ENCODE assay signal across 1 cellular context in the genomic region with DNA sequence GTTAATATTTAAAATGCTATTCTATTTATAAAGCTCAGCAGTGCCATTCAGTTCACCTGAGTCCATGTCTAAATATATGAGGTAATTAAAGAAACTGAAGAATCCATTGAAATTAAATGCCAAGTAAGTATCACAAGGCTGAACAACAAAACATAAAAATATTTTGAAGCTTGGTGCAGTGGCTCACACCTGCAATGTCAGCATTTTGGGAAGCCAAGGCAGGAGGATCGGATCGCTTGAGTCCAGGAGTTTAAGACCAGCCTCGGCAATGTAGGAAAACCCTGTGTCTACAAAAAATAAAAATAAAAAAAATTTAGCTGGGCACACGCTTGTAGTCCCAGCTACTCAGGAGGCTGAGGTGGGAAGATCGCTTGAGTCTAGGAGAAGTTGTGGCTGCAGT.
TF ChIP-seq lines count a peak whose summit lies in the region.

No MANE protein-coding gene starts in this region.

TF ChIP-seq in HEK293T, 16 proteins besides CTCF, POLR2A, EP300 and RAD21 (continued from another document):
- TF ChIP-seq ARNT (IDR thresholded peaks at IDR 0.05) (no peak), FOXM1 (IDR thresholded peaks at IDR 0.05; ENCODE audit: borderline replicate concordance) (no peak), ELF4 (IDR thresholded peaks at IDR 0.05) (no peak), FOXK2 (IDR thresholded peaks at IDR 0.05) (no peak), LEF1 (IDR thresholded peaks at IDR 0.05; ENCODE audit: borderline replicate concordance) (no peak)
